In the genomic region with DNA sequence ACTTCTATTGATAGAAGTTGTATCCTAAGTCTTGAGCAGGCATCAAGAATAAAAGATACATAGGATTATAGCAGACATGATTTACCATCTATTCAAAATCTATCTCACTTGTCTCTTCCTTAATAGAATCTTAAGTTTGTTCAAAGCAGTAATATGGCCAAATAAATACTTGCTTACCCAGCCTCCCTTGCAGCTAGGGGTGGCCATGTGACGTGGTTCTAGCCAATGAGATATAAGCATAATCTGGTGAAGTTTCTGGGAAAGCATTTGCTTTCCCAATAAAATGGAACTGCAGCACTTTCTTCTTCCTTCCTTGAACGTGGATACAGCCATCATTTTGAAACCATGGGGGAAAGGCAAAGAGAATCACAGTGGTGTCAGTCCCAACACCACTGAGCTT, we compare ENCODE assay signal across 2 cellular contexts.
TF ChIP-seq lines count a peak whose summit lies in the region.

No MANE protein-coding gene starts in this region.

TF ChIP-seq in IMR-90, 13 proteins besides CTCF, POLR2A, EP300 and RAD21:
- TF ChIP-seq, protein P1, sequence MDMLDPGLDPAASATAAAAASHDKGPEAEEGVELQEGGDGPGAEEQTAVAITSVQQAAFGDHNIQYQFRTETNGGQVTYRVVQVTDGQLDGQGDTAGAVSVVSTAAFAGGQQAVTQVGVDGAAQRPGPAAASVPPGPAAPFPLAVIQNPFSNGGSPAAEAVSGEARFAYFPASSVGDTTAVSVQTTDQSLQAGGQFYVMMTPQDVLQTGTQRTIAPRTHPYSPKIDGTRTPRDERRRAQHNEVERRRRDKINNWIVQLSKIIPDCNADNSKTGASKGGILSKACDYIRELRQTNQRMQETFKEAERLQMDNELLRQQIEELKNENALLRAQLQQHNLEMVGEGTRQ (IDR thresholded peaks at IDR 0.05; ENCODE audit: low read depth, low read length), result peak; percentile 44; the same call in 1 of the 2 replicates
- no peak for TF ChIP-seq CEBPB (IDR thresholded peaks at IDR 0.05; ENCODE audit: low read depth, low read length)
TF ChIP-seq in IMR-90: peak in this region for 1.

TF ChIP-seq in WTC11, 78 proteins besides CTCF, POLR2A, EP300 and RAD21:
- TF ChIP-seq, protein P1 (CRISPR knock-in tag; IDR thresholded peaks at IDR 0.05), result peak; percentile 35; the same call in 1 of the 2 replicates
- TF ChIP-seq, protein P2, sequence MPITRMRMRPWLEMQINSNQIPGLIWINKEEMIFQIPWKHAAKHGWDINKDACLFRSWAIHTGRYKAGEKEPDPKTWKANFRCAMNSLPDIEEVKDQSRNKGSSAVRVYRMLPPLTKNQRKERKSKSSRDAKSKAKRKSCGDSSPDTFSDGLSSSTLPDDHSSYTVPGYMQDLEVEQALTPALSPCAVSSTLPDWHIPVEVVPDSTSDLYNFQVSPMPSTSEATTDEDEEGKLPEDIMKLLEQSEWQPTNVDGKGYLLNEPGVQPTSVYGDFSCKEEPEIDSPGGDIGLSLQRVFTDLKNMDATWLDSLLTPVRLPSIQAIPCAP (CRISPR knock-in tag; IDR thresholded peaks at IDR 0.05), result no peak
